1 cellular context compared by ENCODE assay signal in the genomic region with DNA sequence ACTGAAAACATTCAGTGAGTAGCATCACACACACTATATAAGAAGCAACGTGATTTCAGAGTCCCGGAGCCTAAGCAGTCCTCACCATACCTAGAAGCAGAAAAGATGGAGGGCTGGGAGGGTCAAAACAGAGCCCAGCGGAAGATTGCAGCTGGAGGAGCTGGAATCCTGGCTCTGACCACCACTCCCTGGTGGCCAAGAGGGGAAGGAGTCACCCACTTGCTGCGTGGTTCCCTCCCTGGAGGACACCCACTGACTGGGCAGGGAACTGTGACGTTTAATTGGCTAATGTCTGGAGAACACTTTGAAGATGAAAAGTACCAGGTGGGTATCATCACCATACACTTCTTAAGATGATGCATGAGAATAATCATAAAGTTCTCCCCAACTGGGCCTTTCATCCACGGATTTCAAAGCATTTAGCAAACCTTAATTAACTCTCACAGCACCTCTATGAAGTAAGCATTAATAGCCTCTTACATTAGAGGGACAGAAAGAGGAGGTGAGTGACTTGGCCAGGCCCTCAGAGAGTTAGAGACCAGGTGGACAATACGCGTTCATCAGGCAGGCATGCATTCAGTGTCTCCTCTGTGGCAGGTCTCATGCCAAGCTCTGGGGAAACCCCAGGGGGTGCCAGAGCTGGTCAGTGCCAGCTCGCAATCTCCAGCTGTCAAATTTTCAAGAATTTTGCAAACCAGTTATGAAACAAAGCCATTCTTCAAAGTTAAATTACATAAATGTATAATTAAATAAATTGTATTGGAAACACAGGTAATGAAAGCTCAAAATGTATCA.
TF ChIP-seq lines count a peak whose summit lies in the region.

No MANE protein-coding gene starts in this region.

TF ChIP-seq in HepG2, 621 proteins besides CTCF, POLR2A, EP300 and RAD21 (continued from another document):
- no peak for TF ChIP-seq EHMT2 (IDR thresholded peaks at IDR 0.05; ENCODE audit: borderline replicate concordance, low read depth, low read length)
- TF ChIP-seq NR1H2 (CRISPR knock-in tag; IDR thresholded peaks at IDR 0.05; ENCODE audit: borderline replicate concordance, low read depth) = no peak
- no peak for TF ChIP-seq PAX8 (CRISPR knock-in tag; IDR thresholded peaks at IDR 0.05; ENCODE audit: borderline replicate concordance)
- TF ChIP-seq, protein P1, sequence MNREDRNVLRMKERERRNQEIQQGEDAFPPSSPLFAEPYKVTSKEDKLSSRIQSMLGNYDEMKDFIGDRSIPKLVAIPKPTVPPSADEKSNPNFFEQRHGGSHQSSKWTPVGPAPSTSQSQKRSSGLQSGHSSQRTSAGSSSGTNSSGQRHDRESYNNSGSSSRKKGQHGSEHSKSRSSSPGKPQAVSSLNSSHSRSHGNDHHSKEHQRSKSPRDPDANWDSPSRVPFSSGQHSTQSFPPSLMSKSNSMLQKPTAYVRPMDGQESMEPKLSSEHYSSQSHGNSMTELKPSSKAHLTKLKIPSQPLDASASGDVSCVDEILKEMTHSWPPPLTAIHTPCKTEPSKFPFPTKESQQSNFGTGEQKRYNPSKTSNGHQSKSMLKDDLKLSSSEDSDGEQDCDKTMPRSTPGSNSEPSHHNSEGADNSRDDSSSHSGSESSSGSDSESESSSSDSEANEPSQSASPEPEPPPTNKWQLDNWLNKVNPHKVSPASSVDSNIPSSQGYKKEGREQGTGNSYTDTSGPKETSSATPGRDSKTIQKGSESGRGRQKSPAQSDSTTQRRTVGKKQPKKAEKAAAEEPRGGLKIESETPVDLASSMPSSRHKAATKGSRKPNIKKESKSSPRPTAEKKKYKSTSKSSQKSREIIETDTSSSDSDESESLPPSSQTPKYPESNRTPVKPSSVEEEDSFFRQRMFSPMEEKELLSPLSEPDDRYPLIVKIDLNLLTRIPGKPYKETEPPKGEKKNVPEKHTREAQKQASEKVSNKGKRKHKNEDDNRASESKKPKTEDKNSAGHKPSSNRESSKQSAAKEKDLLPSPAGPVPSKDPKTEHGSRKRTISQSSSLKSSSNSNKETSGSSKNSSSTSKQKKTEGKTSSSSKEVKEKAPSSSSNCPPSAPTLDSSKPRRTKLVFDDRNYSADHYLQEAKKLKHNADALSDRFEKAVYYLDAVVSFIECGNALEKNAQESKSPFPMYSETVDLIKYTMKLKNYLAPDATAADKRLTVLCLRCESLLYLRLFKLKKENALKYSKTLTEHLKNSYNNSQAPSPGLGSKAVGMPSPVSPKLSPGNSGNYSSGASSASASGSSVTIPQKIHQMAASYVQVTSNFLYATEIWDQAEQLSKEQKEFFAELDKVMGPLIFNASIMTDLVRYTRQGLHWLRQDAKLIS (CRISPR knock-in tag; IDR thresholded peaks at IDR 0.05) = no peak
- no peak for TF ChIP-seq DNMT1 (CRISPR knock-in tag; IDR thresholded peaks at IDR 0.05)
- no peak for TF ChIP-seq RARA (CRISPR knock-in tag; IDR thresholded peaks at IDR 0.05)
- no peak for TF ChIP-seq ZNF503 (CRISPR knock-in tag; IDR thresholded peaks at IDR 0.05)
- no peak for TF ChIP-seq CHCHD3 (CRISPR knock-in tag; IDR thresholded peaks at IDR 0.05)
TF ChIP-seq in HepG2: peak in this region for 0.
